ENCODE assay signal across 1 cellular context in genomic region chr4:109708990-109709389, GRCh38.
TF ChIP-seq lines count a peak whose summit lies in the region.

No MANE protein-coding gene starts in this region.

TF ChIP-seq in GM12878, 131 proteins besides CTCF, POLR2A, EP300 and RAD21 (continued from another document):
- TF ChIP-seq E4F1 (IDR thresholded peaks at IDR 0.05; ENCODE audit: borderline replicate concordance, partially characterized antibody) (no peak), TCF3 (IDR thresholded peaks at IDR 0.05; ENCODE audit: borderline replicate concordance, insufficient read depth, low read depth, low read length) (no peak), ZBED1 (IDR thresholded peaks at IDR 0.05; ENCODE audit: borderline replicate concordance) (no peak), CHD4 (IDR thresholded peaks at IDR 0.05) (no peak), JUNB (IDR thresholded peaks at IDR 0.05) (no peak), NR2C2 (IDR thresholded peaks at IDR 0.05; ENCODE audit: borderline replicate concordance, control insufficient read depth, insufficient read length, low read depth) (no peak), LARP7 (IDR thresholded peaks at IDR 0.05) (no peak), IRF5 (IDR thresholded peaks at IDR 0.05; ENCODE audit: borderline replicate concordance) (no peak), ZNF622 (IDR thresholded peaks at IDR 0.05) (no peak), SPI1 (IDR thresholded peaks at IDR 0.05; ENCODE audit: borderline replicate concordance, insufficient read depth, low read depth, low read length) (no peak), SUPT20H (IDR thresholded peaks at IDR 0.05; ENCODE audit: borderline replicate concordance, control insufficient read depth, low read depth, low read length) (no peak), CHD2 (IDR thresholded peaks at IDR 0.05; ENCODE audit: borderline replicate concordance, low read depth, low read length) (no peak), CREM (IDR thresholded peaks at IDR 0.05; ENCODE audit: low read depth) (no peak), PBX3 (IDR thresholded peaks at IDR 0.05; ENCODE audit: insufficient replicate concordance, low read depth, low read length) (no peak), SIX5 (IDR thresholded peaks at IDR 0.05; ENCODE audit: low read depth, low read length, severe bottlenecking) (no peak), PRDM15 (CRISPR knock-in tag; IDR thresholded peaks at IDR 0.05) (no peak), RUNX3 (IDR thresholded peaks at IDR 0.05; ENCODE audit: low read length) (peak; percentile 85), TCF7 (IDR thresholded peaks at IDR 0.05; ENCODE audit: borderline replicate concordance) (no peak), CREB1 (IDR thresholded peaks at IDR 0.05; ENCODE audit: low read depth) (no peak), PAX5 (IDR thresholded peaks at IDR 0.05; ENCODE audit: borderline replicate concordance, low read depth, low read length) (no peak), TAF1 (IDR thresholded peaks at IDR 0.05; ENCODE audit: borderline replicate concordance, low read depth, low read length) (no peak), SMAD5 (IDR thresholded peaks at IDR 0.05; ENCODE audit: low read depth) (no peak), CUX1 (IDR thresholded peaks at IDR 0.05; ENCODE audit: insufficient replicate concordance, low read depth, low read length) (no peak), IRF3 (IDR thresholded peaks at IDR 0.05) (no peak), ESRRA (IDR thresholded peaks at IDR 0.05; ENCODE audit: low read length) (no peak), TARDBP (IDR thresholded peaks at IDR 0.05; ENCODE audit: borderline replicate concordance) (no peak), ATF7 (IDR thresholded peaks at IDR 0.05; ENCODE audit: low read depth) (peak; percentile 45; the same call in 1 of the 2 replicates), MYB (IDR thresholded peaks at IDR 0.05; ENCODE audit: borderline replicate concordance, low read depth, low read length) (no peak), ZBTB33 (IDR thresholded peaks at IDR 0.05) (no peak)
